Comparison of ENCODE assay signal across 1 cellular context in genomic region chr16:84526794-84527485, GRCh38.
TF ChIP-seq lines count a peak whose summit lies in the region.

No MANE protein-coding gene starts in this region.

TF ChIP-seq in H1, 55 proteins besides CTCF, POLR2A, EP300 and RAD21 (continued from another document):
- TF ChIP-seq USF2 (IDR thresholded peaks at IDR 0.05; ENCODE audit: low read length): 0 out of 2 replicates have a peak, but pooled peaks have one; percentile 32
